26 cellular contexts compared by ENCODE assay signal in the genomic region with DNA sequence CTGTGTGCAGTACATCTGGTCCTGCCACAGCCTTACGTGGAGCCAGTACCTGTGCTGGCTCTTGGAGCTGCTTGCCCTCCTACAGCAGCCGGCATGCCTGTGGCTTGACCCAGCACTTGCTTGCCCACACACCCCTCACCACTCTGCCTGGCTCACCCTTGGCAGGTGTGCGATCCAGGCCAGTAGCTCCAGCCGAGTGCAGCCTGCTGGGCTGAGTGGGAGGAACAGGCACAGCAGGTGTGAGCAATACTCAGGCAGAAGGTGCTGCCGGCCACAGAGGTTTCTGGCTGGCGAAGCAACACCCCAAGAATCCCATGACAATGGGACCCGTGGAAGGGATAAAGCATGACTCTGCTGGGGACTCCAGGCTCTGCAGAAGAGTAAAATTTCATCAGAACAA.
DNase-seq lines count a peak whose midpoint lies in the region; ATAC-seq and TF ChIP-seq lines count a peak whose summit lies in the region.
"Had no signal": no experiment of that assay in that cellular context is flagged by ENCODE, and none has a peak within 500 bp of the region (broad histone marks: within the 10 kb centered on the region; RNA-seq: fewer than 3 reads in every experiment).

No MANE protein-coding gene starts in this region.

- no peak for TF ChIP-seq CTCF in omental fat pad (IDR thresholded peaks at IDR 0.05)

- intact Hi-C loops in sciatic nerve (cut with DNase I) = no loop called here

- ATAC-seq in omental fat pad (ENCODE audit: low FRiP score) = no peak
- ATAC-seq in sciatic nerve = no peak
- no peak for ATAC-seq in GM18511 (IDR thresholded peaks at IDR 0.05; ENCODE audit: unreplicated experiment)
- ATAC-seq: activated CD8-positive, alpha-beta memory T cell treated with anti-CD3 and anti-CD28 coated beads, Interleukin-2, amount 10 ng/mL, durations not matched to agents 7 days and 5 days; left colon; pancreas; Right ventricle myocardium inferior had no signal

- peak; percentile 85 for DNase-seq in COLO668 (lab: John Stamatoyannopoulos, UW; ENCODE audit: unreplicated experiment)
- DNase-seq in NCI-H774 (lab: John Stamatoyannopoulos, UW) = peak; percentile 33
- DNase-seq in kidney tubule cell (ENCODE audit: low spot score) = peak; percentile 29
- DNase-seq in omental fat pad (ENCODE audit: low spot score) = no peak
- DNase-seq in sciatic nerve (ENCODE audit: low spot score) = no peak
- DNase-seq: activated CD4-positive, CD25-positive, alpha-beta regulatory T cell; activated CD8-positive, alpha-beta memory T cell treated with anti-CD3 and anti-CD28 coated beads, Interleukin-2, amount 10 ng/mL, durations not matched to agents 7 days and 5 days; activated gamma-delta T cell treated with Interleukin-2 at 50 U/mL for 16 hours; activated naive CD8-positive, alpha-beta T cell treated with anti-CD3 and anti-CD28 coated beads, Interleukin-2, amount 10 ng/mL, durations not matched to agents 7 days and 5 days; activated T-cell treated with anti-CD3 and anti-CD28 coated beads, Interleukin-2, amount 50 U/mL, for 48 hours; aorta; BE2C; GM23248; hypothalamus; left colon; NCI-H1105 treated with DMSO at 0.1 percent for 48 hours; NCI-H2081; NCI-H510A; nephron progenitor cell; NK-92 treated with Interleukin-12 subunit alpha and Interleukin-12 subunit beta, amount 100 ng/mL, for 24 hours; pancreas; retina; stimulated activated naive CD4-positive, alpha-beta T cell treated with Interleukin-2 at 50 U/mL for 16 hours had no signal

- peak; percentile 40; the same call in 1 of the 2 replicates for TF ChIP-seq EP300 in Ishikawa (IDR thresholded peaks at IDR 0.05; ENCODE audit: borderline replicate concordance)

- TF ChIP-seq RAD21 in Ishikawa (IDR thresholded peaks at IDR 0.05; ENCODE audit: low read depth) = no peak

TF ChIP-seq in Ishikawa, 13 proteins besides CTCF, POLR2A, EP300 and RAD21:
- TF ChIP-seq TCF12 (IDR thresholded peaks at IDR 0.05; ENCODE audit: low read depth) = peak; percentile 61; the same call in 1 of the 2 replicates
- peak; percentile 80 for TF ChIP-seq EGR1 (IDR thresholded peaks at IDR 0.05)
- no peak for TF ChIP-seq FOXM1 (IDR thresholded peaks at IDR 0.05; ENCODE audit: borderline replicate concordance, low read depth)
- TF ChIP-seq, protein P1, sequence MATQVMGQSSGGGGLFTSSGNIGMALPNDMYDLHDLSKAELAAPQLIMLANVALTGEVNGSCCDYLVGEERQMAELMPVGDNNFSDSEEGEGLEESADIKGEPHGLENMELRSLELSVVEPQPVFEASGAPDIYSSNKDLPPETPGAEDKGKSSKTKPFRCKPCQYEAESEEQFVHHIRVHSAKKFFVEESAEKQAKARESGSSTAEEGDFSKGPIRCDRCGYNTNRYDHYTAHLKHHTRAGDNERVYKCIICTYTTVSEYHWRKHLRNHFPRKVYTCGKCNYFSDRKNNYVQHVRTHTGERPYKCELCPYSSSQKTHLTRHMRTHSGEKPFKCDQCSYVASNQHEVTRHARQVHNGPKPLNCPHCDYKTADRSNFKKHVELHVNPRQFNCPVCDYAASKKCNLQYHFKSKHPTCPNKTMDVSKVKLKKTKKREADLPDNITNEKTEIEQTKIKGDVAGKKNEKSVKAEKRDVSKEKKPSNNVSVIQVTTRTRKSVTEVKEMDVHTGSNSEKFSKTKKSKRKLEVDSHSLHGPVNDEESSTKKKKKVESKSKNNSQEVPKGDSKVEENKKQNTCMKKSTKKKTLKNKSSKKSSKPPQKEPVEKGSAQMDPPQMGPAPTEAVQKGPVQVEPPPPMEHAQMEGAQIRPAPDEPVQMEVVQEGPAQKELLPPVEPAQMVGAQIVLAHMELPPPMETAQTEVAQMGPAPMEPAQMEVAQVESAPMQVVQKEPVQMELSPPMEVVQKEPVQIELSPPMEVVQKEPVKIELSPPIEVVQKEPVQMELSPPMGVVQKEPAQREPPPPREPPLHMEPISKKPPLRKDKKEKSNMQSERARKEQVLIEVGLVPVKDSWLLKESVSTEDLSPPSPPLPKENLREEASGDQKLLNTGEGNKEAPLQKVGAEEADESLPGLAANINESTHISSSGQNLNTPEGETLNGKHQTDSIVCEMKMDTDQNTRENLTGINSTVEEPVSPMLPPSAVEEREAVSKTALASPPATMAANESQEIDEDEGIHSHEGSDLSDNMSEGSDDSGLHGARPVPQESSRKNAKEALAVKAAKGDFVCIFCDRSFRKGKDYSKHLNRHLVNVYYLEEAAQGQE (IDR thresholded peaks at IDR 0.05; ENCODE audit: low read depth) = no peak

Comparison
In these comparisons a context has a peak if more than half of its experiments do, and no peak if none do; other contexts are left out.
1. DNase-seq: peak in COLO668 (single experiment), NCI-H774 (single experiment) and kidney tubule cell (single experiment); none in omental fat pad (single experiment) and sciatic nerve (single experiment).